In genomic region chr3:36774072-36774471, GRCh38 we compare ENCODE assay signal across 21 cellular contexts. TPM values are rescaled to one million over a fixed set of nuclear protein-coding genes. Genes with fewer than 3 reads are reported as not detected.
DNase-seq lines count a peak whose midpoint lies in the region; ATAC-seq and TF ChIP-seq lines count a peak whose summit lies in the region.
"Had no signal": no experiment of that assay in that cellular context is flagged by ENCODE, and none has a peak within 500 bp of the region (broad histone marks: within the 10 kb centered on the region; RNA-seq: fewer than 3 reads in every experiment).

No MANE protein-coding gene starts in this region.

- no peaks in the 10 kb centered on the region for H3K9me2 ChIP-seq in SK-N-SH

- H2AFZ ChIP-seq in SK-N-SH (ENCODE audit: low read depth) (no peak overlapping the region), H9 (ENCODE audit: low read length) (no peak overlapping the region)

- no peaks in the 10 kb centered on the region for H3K9me3 ChIP-seq in SK-N-SH
- no peaks in the 10 kb centered on the region for H3K9me3 ChIP-seq in adipocyte (ENCODE audit: control insufficient read depth, low read length)
- no peaks in the 10 kb centered on the region for H3K9me3 ChIP-seq in H9 (ENCODE audit: control insufficient read depth, low read depth, low read length)
- H3K9me3 ChIP-seq in heart right ventricle: no peaks in the 10 kb centered on the region
- H3K9me3 ChIP-seq: MG63, SJCRH30 had no signal

- POLR2A ChIA-PET in SK-N-SH (lab: Yijun Ruan, JAX): no interaction called here

- H3K23ac ChIP-seq in H9 (ENCODE audit: insufficient read length, low read depth, low read length): no peak overlapping the region

- ATAC-seq in SK-N-SH treated with all-trans-retinoic acid at 6 μM for 48 hours (no peak), heart right ventricle (no peak)

- no peak overlapping the region for H2BK5ac ChIP-seq in H9 (ENCODE audit: insufficient read length, low read length)

- H4K20me1 ChIP-seq in SK-N-SH (ENCODE audit: insufficient read depth): no peaks in the 10 kb centered on the region
- no peaks in the 10 kb centered on the region for H4K20me1 ChIP-seq in H9 (ENCODE audit: control insufficient read depth, insufficient read depth, insufficient read length)

- no peak overlapping the region for H4K5ac ChIP-seq in H9 (ENCODE audit: insufficient read length, low read depth, low read length)

- H3K56ac ChIP-seq in H9 (ENCODE audit: insufficient read length, low read depth, low read length): no peak overlapping the region

- no peak overlapping the region for H3T11ph ChIP-seq in H9 (ENCODE audit: low read length)

- no peak overlapping the region for H3K14ac ChIP-seq in H9 (ENCODE audit: insufficient read depth, low read length)

- H2BK120ac ChIP-seq in H9 (ENCODE audit: low read depth, low read length, poor library complexity, severe bottlenecking): no peak overlapping the region

- no peaks in the 10 kb centered on the region for H3K36me3 Mint-ChIP-seq in H9 (ENCODE audit: insufficient read depth in 1 of 3, low read depth in 3 of 3)

- H3K27me3 ChIP-seq in SK-N-SH (ENCODE audit: insufficient read depth) (no peaks in the 10 kb centered on the region), adipocyte (replicated peaks; ENCODE audit: control insufficient read depth, insufficient read depth, low read length) (no peaks in the 10 kb centered on the region), H9 (ENCODE audit: insufficient read depth, low read length) (no peaks in the 10 kb centered on the region), heart right ventricle (no peaks in the 10 kb centered on the region)
- H3K27me3 ChIP-seq: MG63, SJCRH30 had no signal

- no peaks in the 10 kb centered on the region for H3K36me3 ChIP-seq in SK-N-SH (replicated peaks in 1 of 2; ENCODE audit: control insufficient read depth in 1 of 2, insufficient read depth in 2 of 2, low read length in 1 of 2)
- H3K36me3 ChIP-seq in adipocyte (ENCODE audit: control insufficient read depth, insufficient read depth, low read length, severe bottlenecking): no peaks in the 10 kb centered on the region
- H3K36me3 ChIP-seq in heart right ventricle: no peaks in the 10 kb centered on the region
- H3K36me3 ChIP-seq: MG63, SJCRH30 had no signal

- H3K23me2 ChIP-seq in H9 (ENCODE audit: insufficient read length, low read depth, low read length, poor library complexity, severe bottlenecking): no peaks in the 10 kb centered on the region

- TF ChIP-seq CTCF in SK-N-SH (IDR thresholded peaks at IDR 0.05): no peak
- no peak for TF ChIP-seq CTCF in fibroblast of mammary gland (conservative IDR thresholded peaks at IDR 0.05; ENCODE audit: control insufficient read depth, insufficient read depth, low read depth, low read length)
- no peak for TF ChIP-seq CTCF in H9 (conservative IDR thresholded peaks at IDR 0.05)
- TF ChIP-seq CTCF in heart right ventricle (IDR thresholded peaks at IDR 0.05): no peak

- H3K27me3 Mint-ChIP-seq in H9 (ENCODE audit: low read depth): peaks cover 4% of the 10 kb centered on the region; the same call in 1 of the 2 replicates

- no peak overlapping the region for H3K27ac ChIP-seq in SK-N-SH (ENCODE audit: low read depth in 2 of 2, low read length in 1 of 2)
- no peak overlapping the region for H3K27ac ChIP-seq in H9 (ENCODE audit: insufficient read length, low read depth, low read length)
- H3K27ac ChIP-seq in heart right ventricle: no peak overlapping the region
- H3K27ac ChIP-seq: HL-60, SJCRH30 had no signal

- no peak overlapping the region for H3K4me2 ChIP-seq in SK-N-SH
- no peak overlapping the region for H3K4me2 ChIP-seq in H9 (ENCODE audit: insufficient read depth, insufficient read length, low read length)

- no peak overlapping the region for H4K8ac ChIP-seq in H9 (replicated peaks; ENCODE audit: insufficient read length, low read depth, low read length)

- CTCF ChIA-PET in SK-N-SH (lab: Yijun Ruan, JAX): no interaction called here

- H3K9ac ChIP-seq in SK-N-SH: no peak overlapping the region
- no peak overlapping the region for H3K9ac ChIP-seq in adipocyte (ENCODE audit: low read length)
- H3K9ac ChIP-seq in H9 (ENCODE audit: extremely low read depth, insufficient read length, low read length): no peak overlapping the region

- H2BK20ac ChIP-seq in H9 (ENCODE audit: low read depth, low read length, poor library complexity, severe bottlenecking): no peak overlapping the region

- H3K27ac Mint-ChIP-seq in H9: no peak overlapping the region

- DNase-seq in SK-N-SH (no peak), adipocyte (ENCODE audit: low read depth) (peak; percentile 16), fibroblast of mammary gland (ENCODE audit: low read depth) (peak; percentile 62), smooth muscle cell of the brain vasculature (ENCODE audit: low read depth, low spot score) (peak; percentile 4), H9 (no peak), heart right ventricle (no peak), SIG-M5 (lab: John Stamatoyannopoulos, UW) (no peak)
- DNase-seq: AML-193, Calu3, DMS79 treated with DMSO at 0.1 percent for 48 hours, GF-D8, KG1, MG63, NCI-H1092 treated with DMSO at 0.1 percent for 48 hours, NCI-H1694 treated with DMSO at 0.1 percent for 48 hours, NCI-H2171, NCI-H510A had no signal

- H3F3A ChIP-seq in SK-N-SH (replicated peaks; ENCODE audit: insufficient read depth): no peaks in the 10 kb centered on the region

- peaks cover 0 to 4% of the 10 kb centered on the region in 2 experiments; a peak in 1 of 4 replicates for H3K4me1 ChIP-seq in SK-N-SH (ENCODE audit: control insufficient read depth in 1 of 2, insufficient read depth in 2 of 2, low read depth in 1 of 2, low read length in 1 of 2)
- H3K4me1 ChIP-seq in adipocyte (ENCODE audit: control insufficient read depth, insufficient read depth, low read length): peaks cover 29% of the 10 kb centered on the region
- H3K4me1 ChIP-seq in H9 (ENCODE audit: insufficient read depth, low read length): no peaks in the 10 kb centered on the region; the same call in 1 of the 2 replicates
- peaks cover 0 to 8% (median 0%) of the 10 kb centered on the region in 9 donors for H3K4me1 ChIP-seq in heart right ventricle

- H3K18ac ChIP-seq in H9 (ENCODE audit: insufficient read length, low read depth, low read length): no peak overlapping the region

- no peak overlapping the region for H4K91ac ChIP-seq in H9 (ENCODE audit: insufficient read length, low read depth, low read length)

- no peaks in the 10 kb centered on the region for H3K79me1 ChIP-seq in H9 (ENCODE audit: insufficient read depth, low read depth, low read length, poor library complexity, severe bottlenecking)

- H3K4me1 Mint-ChIP-seq in H9: peaks cover 27 to 34% of the 10 kb centered on the region in 2 experiments

- no peak overlapping the region for H3K4ac ChIP-seq in H9 (ENCODE audit: low read depth, low read length)

- 17% methylated on average over 3 of the region's 3 CpGs for WGBS in SK-N-SH (ENCODE audit: low lambda C conversion rate)
- no CpG with 5 or more reads among the region's 3 CpGs for WGBS in H9 (ENCODE audit: extremely low coverage, insufficient read length, low lambda C conversion rate)
- 59 to 65% methylated on average over 3 of the region's 3 CpGs for WGBS in heart right ventricle, 2 donors

- H2AK5ac ChIP-seq in H9 (ENCODE audit: insufficient read length, low read length): no peak overlapping the region

- H3K79me2 ChIP-seq in SK-N-SH (ENCODE audit: insufficient read depth): no peaks in the 10 kb centered on the region
- no peaks in the 10 kb centered on the region for H3K79me2 ChIP-seq in H9 (ENCODE audit: insufficient read depth, low read length)

- no peak for TF ChIP-seq EP300 in SK-N-SH (IDR thresholded peaks at IDR 0.05; ENCODE audit: borderline replicate concordance in 1 of 2, low read depth in 1 of 2, low read length in 1 of 2)

- H2BK12ac ChIP-seq in H9 (ENCODE audit: insufficient read length, low read depth, low read length): no peak overlapping the region

- intact Hi-C loops in heart right ventricle (cut with DNase I): no loop called here

- H3K4me3 Mint-ChIP-seq in H9: no peak overlapping the region

- no peak for TF ChIP-seq RAD21 in SK-N-SH (IDR thresholded peaks at IDR 0.05; ENCODE audit: low read length)

- no peaks in the 10 kb centered on the region for H3K9me3 Mint-ChIP-seq in H9

- H3K4me3 ChIP-seq in SK-N-SH (ENCODE audit: low read depth in 2 of 2, low read length in 1 of 2) (no peak overlapping the region), adipocyte (ENCODE audit: low read length) (no peak overlapping the region), fibroblast of mammary gland (ENCODE audit: control insufficient read depth, low read depth, low read length) (no peak overlapping the region), heart right ventricle (no peak overlapping the region)
- H3K4me3 ChIP-seq: MG63, SJCRH30 had no signal

- no peak overlapping the region for H2BK15ac ChIP-seq in H9 (ENCODE audit: low read depth, low read length)

TF ChIP-seq in SK-N-SH treated with all-trans-retinoic acid at 6 μM for 48 hours, 23 proteins besides CTCF, POLR2A, EP300 and RAD21 (continues in another document):
- no peak for TF ChIP-seq TCF4 (CRISPR knock-in tag; IDR thresholded peaks at IDR 0.05; ENCODE audit: borderline replicate concordance)

TF ChIP-seq in SK-N-SH, 30 proteins besides CTCF, POLR2A, EP300 and RAD21 (continues in another document):
- no peak for TF ChIP-seq FOSL2 (IDR thresholded peaks at IDR 0.05; ENCODE audit: borderline replicate concordance, low read depth)
- TF ChIP-seq SIN3A (IDR thresholded peaks at IDR 0.05; ENCODE audit: borderline replicate concordance, low read depth, low read length): no peak
- TF ChIP-seq ZBTB33 (IDR thresholded peaks at IDR 0.05; ENCODE audit: borderline replicate concordance, low read depth): no peak

RNA-seq across cellular contexts. Expression of gene DCLK3, which starts 9.7 kb away (rescaled TPM):
- not detected in 2 replicates for polyA plus RNA-seq in SK-N-SH (2012; rRNA removed)
- 0.01 TPM in 1 of 2 replicates, not detected in the other for polyA plus RNA-seq in SK-N-SH (2012; cell fraction: cytosol; rRNA removed)
- polyA plus RNA-seq in SK-N-SH (2012; cell fraction: nucleus; rRNA removed): not detected in 2 replicates
- 1.4 and 1.6 TPM in 2 replicates for total RNA-seq in H9 (2021)
- 1 to 10 TPM in 1 of 10 donors, under 1 TPM in 9; 0.04 to 1.0 (median 0.19) TPM for total RNA-seq in heart right ventricle
- under 1 TPM; 0.15 to 0.23 TPM for polyA plus RNA-seq in heart right ventricle
- total RNA-seq: Calu3, RPMI7951, SJCRH30 had no signal

Comparison
In these comparisons a context has a peak if more than half of its experiments do, and no peak if none do; other contexts are left out.
1. DNase-seq: peak in adipocyte (single experiment), fibroblast of mammary gland (single experiment) and smooth muscle cell of the brain vasculature (single experiment); none in SK-N-SH (single experiment), H9 (single experiment), heart right ventricle (0 of 2) and SIG-M5 (single experiment).